In genomic region chr20:62576815-62577214, GRCh38 we compare ENCODE assay signal across 12 cellular contexts.
DNase-seq lines count a peak whose midpoint lies in the region; ATAC-seq, FAIRE-seq and TF ChIP-seq lines count a peak whose summit lies in the region.
"Had no signal": no experiment of that assay in that cellular context is flagged by ENCODE, and none has a peak within 500 bp of the region (broad histone marks: within the 10 kb centered on the region; RNA-seq: fewer than 3 reads in every experiment).

No MANE protein-coding gene starts in this region.

- H2BK120ac ChIP-seq in H1 (replicated peaks; ENCODE audit: low read depth, low read length), result no peak overlapping the region

- H2AK5ac ChIP-seq in H1 (ENCODE audit: low read depth, low read length), result no peak overlapping the region

- H3K4me3 ChIP-seq in AG10803 (ENCODE audit: low read length) (no peak overlapping the region), H1 (ENCODE audit: extremely low read depth in 1 of 4, insufficient read depth in 2 of 4, low read depth in 3 of 4, low read length in 4 of 4) (no peak overlapping the region)
- H3K4me3 ChIP-seq: SJSA1 had no signal

- no peaks in the 10 kb centered on the region for H3K27me3 ChIP-seq in H1 (replicated peaks in 1 of 4; ENCODE audit: control insufficient read depth in 3 of 4, extremely low read depth in 1 of 4, insufficient read depth in 3 of 4, low read length in 3 of 4)

- H3K27ac ChIP-seq in H1 (ENCODE audit: low read depth, low read length), result no peak overlapping the region
- H3K27ac ChIP-seq: SJSA1 had no signal

- no peak overlapping the region for H3K4me2 ChIP-seq in H1 (ENCODE audit: insufficient read depth in 1 of 2, low read depth in 2 of 2, low read length in 2 of 2)

- no peak overlapping the region for H3K9ac ChIP-seq in H1 (replicated peaks in 1 of 4; ENCODE audit: extremely low read depth in 1 of 4, low read depth in 3 of 4, low read length in 3 of 4)

- ATAC-seq in GM19328 (IDR thresholded peaks at IDR 0.05; ENCODE audit: unreplicated experiment) (no peak), HG03139 (IDR thresholded peaks at IDR 0.05; ENCODE audit: unreplicated experiment) (no peak)
- ATAC-seq: activated CD4-positive, alpha-beta T cell treated with anti-CD3 and anti-CD28 coated beads for 36 hours had no signal

- H4K91ac ChIP-seq in H1 (replicated peaks; ENCODE audit: insufficient read length, low read length), result no peak overlapping the region

- CTCF ChIA-PET in H1 (lab: Charles Lee; ENCODE audit: partially characterized antibody), result interaction anchor here (0.6 to 5.3 kb wide), 22 partner anchors 9 to 732 kb away, joined by 3 to 45 read pairs (median 4); no protein-coding TSS in a partner anchor

- no peak overlapping the region for H2BK12ac ChIP-seq in H1 (ENCODE audit: low read depth, low read length)

- H3K36me3 ChIP-seq in H1 (ENCODE audit: control insufficient read depth in 2 of 4, insufficient read depth in 4 of 4, low read length in 3 of 4), result no peaks in the 10 kb centered on the region
- H3K36me3 ChIP-seq: SJSA1 had no signal

- H3K9me3 ChIP-seq in H1 (ENCODE audit: insufficient read depth in 2 of 2, low read depth in 1 of 2, low read length in 1 of 2), result peaks cover 3 to 4% of the 10 kb centered on the region in 2 experiments; a peak in 1 of 4 replicates

- DNase-seq in AG10803 (ENCODE audit: low read depth) (peak; percentile 11), Kasumi-1 (lab: John Stamatoyannopoulos, UW) (peak; percentile 3 to 35), H1 (ENCODE audit: low read depth in 1 of 2, low spot score in 2 of 2) (no peak), kidney tubule cell (ENCODE audit: low spot score) (peak; percentile 19), T-helper 1 cell (no peak), midbrain (lab: John Stamatoyannopoulos, UW) (no peak)
- DNase-seq: activated CD4-positive, alpha-beta T cell treated with anti-CD3 and anti-CD28 coated beads for 36 hours; HCEC 1CT; MM.1S had no signal

- no peak overlapping the region for H2BK20ac ChIP-seq in H1 (ENCODE audit: low read length)

- H3K79me1 ChIP-seq in H1 (ENCODE audit: low read depth, low read length), result no peaks in the 10 kb centered on the region

- no peak overlapping the region for H3K4ac ChIP-seq in H1 (replicated peaks; ENCODE audit: insufficient read length, low read depth, low read length)

- H4K20me1 ChIP-seq in H1 (replicated peaks in 1 of 2; ENCODE audit: control insufficient read depth in 1 of 2, insufficient read depth in 2 of 2, low read length in 2 of 2), result peaks cover 1 to 2% of the 10 kb centered on the region in 2 experiments

- no peak overlapping the region for H3K18ac ChIP-seq in H1 (ENCODE audit: extremely low read depth, low read length)

- no peak overlapping the region for H2BK5ac ChIP-seq in H1 (ENCODE audit: low read depth, low read length)

- no peak for FAIRE-seq in H1 (lab: Jason Lieb, UNC)

- no peak overlapping the region for H3K23ac ChIP-seq in H1 (ENCODE audit: insufficient read length)

- H2BK15ac ChIP-seq in H1 (ENCODE audit: low read length), result no peak overlapping the region

- TF ChIP-seq POLR2A in H1 (IDR thresholded peaks at IDR 0.05; ENCODE audit: control extremely low read depth in 1 of 2, low read depth in 2 of 2, low read length in 2 of 2), result no peak

- TF ChIP-seq RAD21 in H1 (IDR thresholded peaks at IDR 0.05 in 1 of 2, conservative IDR thresholded peaks at IDR 0.05 in 1 of 2; ENCODE audit: low read depth in 2 of 2, low read length in 2 of 2), result no peak

- no peaks in the 10 kb centered on the region for H3K79me2 ChIP-seq in H1 (ENCODE audit: control insufficient read depth in 1 of 2, insufficient read depth in 2 of 2, low read length in 2 of 2)

- no peak overlapping the region for H4K8ac ChIP-seq in H1 (ENCODE audit: extremely low read depth, insufficient read depth, low read length)

- WGBS in H1 (ENCODE audit: extremely low coverage in 1 of 2, insufficient coverage in 1 of 2, insufficient read length in 1 of 2, insufficient replicate concordance in 2 of 2, low coverage in 1 of 2, low lambda C conversion rate in 2 of 2, missing lambda C conversion rate in 1 of 2), 2 experiments, result 89% methylated on average over 8 of the region's 8 CpGs; no CpG with 5 or more reads in 1 of the 2 experiments

- no peak for TF ChIP-seq EP300 in H1 (IDR thresholded peaks at IDR 0.05; ENCODE audit: borderline replicate concordance in 1 of 2, low read depth in 2 of 2, low read length in 2 of 2)

- H3K14ac ChIP-seq in H1 (ENCODE audit: insufficient read length), result no peak overlapping the region

- H2AFZ ChIP-seq in H1 (ENCODE audit: low read length), result no peak overlapping the region

- H3K23me2 ChIP-seq in H1 (ENCODE audit: low read depth, low read length), result no peaks in the 10 kb centered on the region

- no peak overlapping the region for H3K56ac ChIP-seq in H1 (replicated peaks; ENCODE audit: insufficient read length, low read depth, low read length)

- no peak overlapping the region for H4K5ac ChIP-seq in H1 (ENCODE audit: insufficient read length, low read depth, low read length)

- POLR2A ChIA-PET in H1 (lab: Charles Lee; ENCODE audit: partially characterized antibody), result interaction anchor here (0.8 to 1.5 kb wide), 2 partner anchors 12 to 26 kb away, joined by 3 to 4 read pairs; no protein-coding TSS in a partner anchor

- peaks cover 0 to 10% (median 3%) of the 10 kb centered on the region in 4 experiments; a peak in 3 of 7 replicates for H3K4me1 ChIP-seq in H1 (replicated peaks in 1 of 4; ENCODE audit: control insufficient read depth in 3 of 4, insufficient read depth in 4 of 4, low read length in 3 of 4)
- H3K4me1 ChIP-seq: SJSA1 had no signal

- no peak for TF ChIP-seq CTCF in AG10803 (conservative IDR thresholded peaks at IDR 0.05; ENCODE audit: low read length)
- TF ChIP-seq CTCF in H1 (IDR thresholded peaks at IDR 0.05; ENCODE audit: control extremely low read depth in 1 of 3, insufficient read depth in 1 of 3, low read depth in 1 of 3, low read length in 3 of 3), result no peak

TF ChIP-seq in H1, 55 proteins besides CTCF, POLR2A, EP300 and RAD21:
- TF ChIP-seq SIN3A (conservative IDR thresholded peaks at IDR 0.05 in 1 of 2, IDR thresholded peaks at IDR 0.05 in 1 of 2; ENCODE audit: low read depth in 1 of 2, low read length in 2 of 2) (peak; percentile 98), SAP30 (IDR thresholded peaks at IDR 0.05; ENCODE audit: insufficient read depth, insufficient replicate concordance, low read length) (peak; percentile 98), GABPA (IDR thresholded peaks at IDR 0.05; ENCODE audit: borderline replicate concordance, insufficient read depth, low read length) (peak; percentile 55; the same call in 1 of the 2 replicates), BRCA1 (IDR thresholded peaks at IDR 0.05; ENCODE audit: low read depth, low read length) (no peak), POU5F1 (IDR thresholded peaks at IDR 0.05; ENCODE audit: low read depth, low read length) (no peak), HDAC2 (IDR thresholded peaks at IDR 0.05; ENCODE audit: borderline replicate concordance in 1 of 2, low read depth in 2 of 2, low read length in 2 of 2) (peak; percentile 60 to 90; a peak in 1 of 4 replicates), TAF7 (optimal IDR thresholded peaks at IDR 0.05; ENCODE audit: borderline replicate concordance, low read depth, low read length) (peak; percentile 39)

Comparison
In these comparisons a context has a peak if more than half of its experiments do, and no peak if none do; other contexts are left out.
1. DNase-seq: peak in AG10803 (single experiment), Kasumi-1 (2 of 2) and kidney tubule cell (single experiment); none in H1 (0 of 2), T-helper 1 cell (0 of 5) and midbrain (single experiment).